Comparison of ENCODE assay signal across 1 cellular context in genomic region chr12:112788205-112788604, GRCh38.
TF ChIP-seq lines count a peak whose summit lies in the region.

No MANE protein-coding gene starts in this region.

TF ChIP-seq in K562, 482 proteins besides CTCF, POLR2A, EP300 and RAD21:
- TF ChIP-seq TFAM (CRISPR knock-in tag; conservative IDR thresholded peaks at IDR 0.05) (no peak), OTX1 (CRISPR knock-in tag; IDR thresholded peaks at IDR 0.05) (no peak), ZNF512 (tag; IDR thresholded peaks at IDR 0.05) (no peak), SIN3A (IDR thresholded peaks at IDR 0.05; ENCODE audit: borderline replicate concordance in 2 of 2, control insufficient read depth in 1 of 2, low read depth in 2 of 2, low read length in 2 of 2) (no peak), ZBTB43 (CRISPR knock-in tag; IDR thresholded peaks at IDR 0.05) (no peak), STAT5A (IDR thresholded peaks at IDR 0.05; ENCODE audit: borderline replicate concordance, low read length) (no peak), XRCC3 (IDR thresholded peaks at IDR 0.05) (no peak), SP1 (CRISPR knock-in tag; IDR thresholded peaks at IDR 0.05) (no peak), SNAPC5 (CRISPR knock-in tag; IDR thresholded peaks at IDR 0.05) (no peak), HNRNPLL (IDR thresholded peaks at IDR 0.05; ENCODE audit: low read depth, low read length, poor library complexity, severe bottlenecking) (no peak), PHB (CRISPR knock-in tag; IDR thresholded peaks at IDR 0.05) (no peak), GABPA (tag; conservative IDR thresholded peaks at IDR 0.05; ENCODE audit: low read depth) (no peak), KDM4B (IDR thresholded peaks at IDR 0.05; ENCODE audit: borderline replicate concordance in 2 of 2, low read depth in 1 of 2) (no peak), NR2F6 (CRISPR knock-in tag; IDR thresholded peaks at IDR 0.05) (no peak), STAG1 (CRISPR knock-in tag; IDR thresholded peaks at IDR 0.05; ENCODE audit: borderline replicate concordance) (no peak)
